19 cellular contexts compared by ENCODE assay signal in the genomic region with DNA sequence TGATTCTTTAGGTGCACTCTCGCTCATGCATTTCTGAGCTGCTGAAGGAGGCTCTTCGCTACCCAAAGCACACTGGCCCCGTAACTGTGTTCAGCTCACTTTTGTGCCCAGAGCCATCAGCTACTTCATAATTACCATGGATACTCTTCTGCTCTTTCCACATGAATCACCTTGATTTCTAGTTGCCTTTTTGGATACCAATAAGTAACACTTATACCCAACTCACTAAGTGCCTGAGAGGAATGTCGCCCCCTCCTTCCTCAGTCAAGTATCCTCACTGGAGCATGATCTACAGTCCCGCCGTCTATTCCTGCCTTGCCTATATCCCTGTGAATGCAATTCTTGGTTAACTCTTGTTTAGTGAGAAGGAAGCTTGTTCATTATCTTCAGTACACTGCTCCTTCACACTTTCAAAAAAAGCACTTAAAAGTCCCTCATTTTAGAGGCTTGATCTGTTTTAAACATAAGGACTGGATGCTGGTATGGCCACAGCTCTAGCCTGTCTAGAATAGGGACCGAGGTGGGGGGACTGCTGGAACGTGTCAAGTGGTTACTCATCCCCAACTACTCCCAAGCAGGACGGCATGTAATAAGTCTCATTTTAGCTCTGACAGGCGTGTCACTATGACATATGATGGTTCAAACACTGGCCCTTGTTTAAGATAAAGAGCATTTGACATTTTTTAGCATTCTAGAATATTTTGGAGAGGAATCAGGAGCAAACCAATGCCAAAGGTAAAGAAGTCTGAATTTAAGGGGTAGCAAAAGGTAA. TPM values are rescaled to one million over a fixed set of nuclear protein-coding genes. Genes with fewer than 3 reads are reported as not detected.
DNase-seq lines count a peak whose midpoint lies in the region; ATAC-seq and TF ChIP-seq lines count a peak whose summit lies in the region.
"Had no signal": no experiment of that assay in that cellular context is flagged by ENCODE, and none has a peak within 500 bp of the region (broad histone marks: within the 10 kb centered on the region; RNA-seq: fewer than 3 reads in every experiment).

No MANE protein-coding gene starts in this region.

- TF ChIP-seq POLR2A in heart left ventricle (IDR thresholded peaks at IDR 0.05) (no peak), sigmoid colon (IDR thresholded peaks at IDR 0.05) (no peak)

- H3K27me3 ChIP-seq in heart left ventricle (no peaks in the 10 kb centered on the region), sigmoid colon (no peaks in the 10 kb centered on the region)

- DNase-seq in heart left ventricle (no peak), cardiac septum (ENCODE audit: low spot score) (no peak), kidney glomerular epithelial cell (lab: John Stamatoyannopoulos, UW) (peak; percentile 25), sigmoid colon (peak; percentile 37), COLO829 (ENCODE audit: low spot score) (no peak)
- no peak for DNase-seq in activated naive CD4-positive, alpha-beta T cell treated with anti-CD3 and anti-CD28 coated beads, Interleukin-2, amount 10 ng/mL, durations not matched to agents 7 days and 5 days
- DNase-seq: Caco-2, DMS79, HCEC 1CT, IMR-90, Kasumi-1, NCI-H1105 treated with DMSO at 0.1 percent for 48 hours, NCI-H187 treated with DMSO at 0.1 percent for 48 hours, NCI-H510A treated with DMSO at 0.1 percent for 48 hours had no signal

- peak in 2 of 4 donors; percentile 30 to 32 for ATAC-seq in heart left ventricle
- no peak for ATAC-seq in stimulated activated memory B cell treated with anti-CD40 and anti-IgM and Interleukin-4, amounts not matched to agents 10 μg/mL and 1 μg/mL and 100 μg/mL, for 72 hours
- no peak for ATAC-seq in HG02840 (IDR thresholded peaks at IDR 0.05; ENCODE audit: low FRiP score, unreplicated experiment)
- ATAC-seq: GM12878, Panc1 had no signal

- H3K27me3 Mint-ChIP-seq in stimulated activated memory B cell treated with anti-CD40 and anti-IgM and Interleukin-4, amounts not matched to agents 10 μg/mL and 1 μg/mL and 100 μg/mL, for 72 hours: peaks cover 23% of the 10 kb centered on the region
- no peaks in the 10 kb centered on the region for H3K27me3 Mint-ChIP-seq in activated naive CD4-positive, alpha-beta T cell treated with anti-CD3 and anti-CD28 coated beads, Interleukin-2, amount 10 ng/mL, durations not matched to agents 7 days and 5 days

- WGBS in heart left ventricle, 4 donors: 65 to 77% (median 70%) methylated on average over 10 of the region's 10 CpGs
- 95 to 96% methylated on average over 10 of the region's 10 CpGs for WGBS in sigmoid colon, 2 donors

- H3K36me3 ChIP-seq in heart left ventricle (peaks cover 0 to 4% (median 0%) of the 10 kb centered on the region in 9 donors), sigmoid colon (peaks cover 0 to 16% (median 6%) of the 10 kb centered on the region in 4 donors)

- intact Hi-C loops in heart left ventricle (cut with DNase I): loop anchor here in 1 of 10 donors (10.0 kb wide), 1 partner anchor 124 kb away; no protein-coding TSS in a partner anchor
- intact Hi-C loops in cardiac septum (cut with DNase I): no loop called here
- intact Hi-C loops in sigmoid colon (cut with DNase I): no loop called here

- no peak overlapping the region for H3K27ac Mint-ChIP-seq in stimulated activated memory B cell treated with anti-CD40 and anti-IgM and Interleukin-4, amounts not matched to agents 10 μg/mL and 1 μg/mL and 100 μg/mL, for 72 hours
- no peak overlapping the region for H3K27ac Mint-ChIP-seq in activated naive CD4-positive, alpha-beta T cell treated with anti-CD3 and anti-CD28 coated beads, Interleukin-2, amount 10 ng/mL, durations not matched to agents 7 days and 5 days

- TF ChIP-seq CTCF in heart left ventricle (IDR thresholded peaks at IDR 0.05) (no peak), sigmoid colon (IDR thresholded peaks at IDR 0.05) (no peak)

- H3K9me3 ChIP-seq in heart left ventricle (no peaks in the 10 kb centered on the region), sigmoid colon (no peaks in the 10 kb centered on the region)

- H3K4me3 ChIP-seq in heart left ventricle: no peak overlapping the region
- H3K4me3 ChIP-seq in sigmoid colon: no peak overlapping the region
- H3K4me3 ChIP-seq: GM12878 had no signal

- peaks cover 7% of the 10 kb centered on the region for H3K9me3 Mint-ChIP-seq in stimulated activated memory B cell treated with anti-CD40 and anti-IgM and Interleukin-4, amounts not matched to agents 10 μg/mL and 1 μg/mL and 100 μg/mL, for 72 hours
- H3K9me3 Mint-ChIP-seq in activated naive CD4-positive, alpha-beta T cell treated with anti-CD3 and anti-CD28 coated beads, Interleukin-2, amount 10 ng/mL, durations not matched to agents 7 days and 5 days: peaks cover 19% of the 10 kb centered on the region

- H3K4me3 Mint-ChIP-seq in stimulated activated memory B cell treated with anti-CD40 and anti-IgM and Interleukin-4, amounts not matched to agents 10 μg/mL and 1 μg/mL and 100 μg/mL, for 72 hours: no peak overlapping the region
- H3K4me3 Mint-ChIP-seq in activated naive CD4-positive, alpha-beta T cell treated with anti-CD3 and anti-CD28 coated beads, Interleukin-2, amount 10 ng/mL, durations not matched to agents 7 days and 5 days: no peak overlapping the region

- H3K27ac ChIP-seq in heart left ventricle (peak overlapping the region in 9 of 12 donors; percentile 17 to 67 (median 42)), sigmoid colon (peak overlapping the region; percentile 39 to 90 (median 60))
- H3K27ac ChIP-seq: C4-2B had no signal

- no peak for TF ChIP-seq EP300 in sigmoid colon (IDR thresholded peaks at IDR 0.05)

- H3K36me3 Mint-ChIP-seq in stimulated activated memory B cell treated with anti-CD40 and anti-IgM and Interleukin-4, amounts not matched to agents 10 μg/mL and 1 μg/mL and 100 μg/mL, for 72 hours: no peaks in the 10 kb centered on the region
- H3K36me3 Mint-ChIP-seq in activated naive CD4-positive, alpha-beta T cell treated with anti-CD3 and anti-CD28 coated beads, Interleukin-2, amount 10 ng/mL, durations not matched to agents 7 days and 5 days: no peaks in the 10 kb centered on the region

- H3K4me1 ChIP-seq in heart left ventricle: peaks cover 0 to 74% (median 40%) of the 10 kb centered on the region in 12 donors
- peaks cover 0 to 84% (median 77%) of the 10 kb centered on the region in 4 donors for H3K4me1 ChIP-seq in sigmoid colon
- H3K4me1 ChIP-seq: Caco-2 had no signal

- CTCF ChIA-PET in activated naive CD4-positive, alpha-beta T cell treated with anti-CD3 and anti-CD28 coated beads, Interleukin-2, amount 10 ng/mL, durations not matched to agents 7 days and 5 days (lab: Charles Lee): interaction anchor here (0.9 kb wide), 1 partner anchor 12 kb away, joined by 3 read pairs; no protein-coding TSS in a partner anchor

- H3K4me1 Mint-ChIP-seq in stimulated activated memory B cell treated with anti-CD40 and anti-IgM and Interleukin-4, amounts not matched to agents 10 μg/mL and 1 μg/mL and 100 μg/mL, for 72 hours: no peaks in the 10 kb centered on the region
- no peaks in the 10 kb centered on the region for H3K4me1 Mint-ChIP-seq in activated naive CD4-positive, alpha-beta T cell treated with anti-CD3 and anti-CD28 coated beads, Interleukin-2, amount 10 ng/mL, durations not matched to agents 7 days and 5 days

RNA-seq across cellular contexts. Expression of a gene that starts 23.7 kb away (rescaled TPM):
- total RNA-seq in heart left ventricle (100 to 1,000 TPM; 262 to 589 (median 387) TPM), cardiac septum (518 TPM), sigmoid colon (1,000 to 10,000 TPM in 1 of 4 donors, 100 to 1,000 TPM in 3; 637 to 1,443 (median 763) TPM)
- polyA plus RNA-seq in heart left ventricle (100 to 1,000 TPM in 1 of 2 donors, 10 to 100 TPM in 1; 95.2 to 139 TPM), sigmoid colon (10 to 100 TPM in 2 of 3 donors, 1 to 10 TPM in 1; 8.3 to 42.5 (median 10.8) TPM)

Comparison
In these comparisons a context has a peak if more than half of its experiments do, and no peak if none do; other contexts are left out.
1. DNase-seq: peak in kidney glomerular epithelial cell (single experiment) and sigmoid colon (single experiment); none in heart left ventricle (0 of 5), cardiac septum (single experiment), COLO829 (single experiment) and activated naive CD4-positive, alpha-beta T cell treated with anti-CD3 and anti-CD28 coated beads, Interleukin-2, amount 10 ng/mL, durations not matched to agents 7 days and 5 days (single experiment).